ENCODE assay signal across 13 cellular contexts in genomic region chr22:40727607-40728325, GRCh38. TPM values are rescaled to one million over a fixed set of nuclear protein-coding genes. Genes with fewer than 3 reads are reported as not detected.
DNase-seq lines count a peak whose midpoint lies in the region; ATAC-seq and TF ChIP-seq lines count a peak whose summit lies in the region.
"Had no signal": no experiment of that assay in that cellular context is flagged by ENCODE, and none has a peak within 500 bp of the region (broad histone marks: within the 10 kb centered on the region; RNA-seq: fewer than 3 reads in every experiment).

No MANE protein-coding gene starts in this region.

- no peak overlapping the region for H3K4me3 ChIP-seq in A673 (ENCODE audit: low read depth, low read length, poor library complexity, severe bottlenecking)
- no peak overlapping the region for H3K4me3 ChIP-seq in mesenchymal stem cell (ENCODE audit: insufficient read depth in 1 of 2, low read depth in 1 of 2, low read length in 2 of 2)
- H3K4me3 ChIP-seq: left ventricle myocardium inferior, SJSA1 had no signal

- no peak overlapping the region for H2AFZ ChIP-seq in mesenchymal stem cell (ENCODE audit: low read depth, low read length)

- no peak overlapping the region for H2BK5ac ChIP-seq in mesenchymal stem cell (ENCODE audit: low read depth, low read length, poor library complexity, severe bottlenecking)

- H3K36me3 Mint-ChIP-seq in activated CD8-positive, alpha-beta T cell treated with anti-CD3 and anti-CD28 coated beads for 36 hours (ENCODE audit: low read depth), result peaks cover 4% of the 10 kb centered on the region

- 63% methylated on average over 6 of the region's 7 CpGs for WGBS in mesenchymal stem cell

- H3K27ac Mint-ChIP-seq in activated CD8-positive, alpha-beta T cell treated with anti-CD3 and anti-CD28 coated beads for 36 hours, result peak overlapping the region; percentile 87

- no peaks in the 10 kb centered on the region for H3K27me3 ChIP-seq in A673 (replicated peaks; ENCODE audit: insufficient read depth, low read depth, low read length, poor library complexity)
- no peaks in the 10 kb centered on the region for H3K27me3 ChIP-seq in mesenchymal stem cell (ENCODE audit: control insufficient read depth in 1 of 2, insufficient read depth in 1 of 2, low read length in 2 of 2)
- H3K27me3 ChIP-seq: SJSA1 had no signal

- ATAC-seq in activated CD8-positive, alpha-beta T cell treated with anti-CD3 and anti-CD28 coated beads for 36 hours, result peak; percentile 13
- no peak for ATAC-seq in HG02642 (IDR thresholded peaks at IDR 0.05; ENCODE audit: poor library complexity, unreplicated experiment)

- no peak overlapping the region for H2BK15ac ChIP-seq in mesenchymal stem cell (ENCODE audit: low read depth, poor library complexity, severe bottlenecking)

- no peak overlapping the region for H3K14ac ChIP-seq in mesenchymal stem cell (ENCODE audit: low read length in 2 of 2)

- peaks cover 45% of the 10 kb centered on the region for H3K4me1 Mint-ChIP-seq in activated CD8-positive, alpha-beta T cell treated with anti-CD3 and anti-CD28 coated beads for 36 hours (ENCODE audit: low read depth)

- no peaks in the 10 kb centered on the region for H3K36me3 ChIP-seq in A673 (ENCODE audit: insufficient read depth, low read length, poor library complexity, severe bottlenecking)
- no peaks in the 10 kb centered on the region for H3K36me3 ChIP-seq in mesenchymal stem cell (ENCODE audit: control insufficient read depth in 1 of 2, insufficient read depth in 2 of 2, low read depth in 1 of 2, low read length in 2 of 2)
- H3K36me3 ChIP-seq: left ventricle myocardium inferior, SJSA1 had no signal

- no peak for TF ChIP-seq CTCF in A673 (conservative IDR thresholded peaks at IDR 0.05; ENCODE audit: low read depth, low read length)
- TF ChIP-seq CTCF in activated CD8-positive, alpha-beta T cell treated with anti-CD3 and anti-CD28 coated beads for 36 hours (IDR thresholded peaks at IDR 0.05), result no peak

- H3K9me3 ChIP-seq in A673 (ENCODE audit: low read depth, low read length, poor library complexity, severe bottlenecking) (no peaks in the 10 kb centered on the region), mesenchymal stem cell (ENCODE audit: control insufficient read depth, low read length) (no peaks in the 10 kb centered on the region)
- H3K9me3 ChIP-seq: left ventricle myocardium inferior, SJSA1 had no signal

- BruUV-seq in A673 (replicated peaks; lab: Mats Ljungman, UMichigan), result no TSS peak

- H3K79me1 ChIP-seq in mesenchymal stem cell (replicated peaks; ENCODE audit: low read length, poor library complexity, severe bottlenecking), result no peaks in the 10 kb centered on the region

- no peak overlapping the region for H3K9ac ChIP-seq in mesenchymal stem cell (ENCODE audit: low read length)

- no peak overlapping the region for H4K8ac ChIP-seq in mesenchymal stem cell (ENCODE audit: low read length)

- no peak overlapping the region for H3K4me2 ChIP-seq in mesenchymal stem cell (ENCODE audit: low read length, poor library complexity, severe bottlenecking)

- peak overlapping the region; percentile 25 for H3K27ac ChIP-seq in A673 (ENCODE audit: low read depth, low read length, poor library complexity, severe bottlenecking)
- no peak overlapping the region for H3K27ac ChIP-seq in mesenchymal stem cell (ENCODE audit: low read length, poor library complexity, severe bottlenecking)
- H3K27ac ChIP-seq: left ventricle myocardium inferior, SJSA1 had no signal

- no peak overlapping the region for H3K23ac ChIP-seq in mesenchymal stem cell (ENCODE audit: low read length in 2 of 2)

- H2BK12ac ChIP-seq in mesenchymal stem cell (ENCODE audit: low read length in 2 of 2), result peak overlapping the region in 1 of 2 experiments; percentile 46

- peak; percentile 58 for DNase-seq in A673 (ENCODE audit: low spot score)
- peak; percentile 23 for DNase-seq in ELF-1 (ENCODE audit: low read depth, low spot score)
- no peak for DNase-seq in activated CD8-positive, alpha-beta T cell treated with anti-CD3 and anti-CD28 coated beads for 36 hours
- peak; percentile 42 for DNase-seq in mesenchymal stem cell
- no peak for DNase-seq in stimulated activated CD4-positive, alpha-beta T cell treated with anti-CD3 and anti-CD28 coated beads, Interleukin-4, amount 100 ng/mL, for 4 hours
- no peak for DNase-seq in activated CD8-positive, alpha-beta memory T cell treated with anti-CD3 and anti-CD28 coated beads, Interleukin-2, amount 50 U/mL, for 48 hours
- DNase-seq in SW 1271 (lab: John Stamatoyannopoulos, UW), result no peak
- DNase-seq: anterior cingulate cortex, left ventricle myocardium inferior, NCI-H774, occipital lobe had no signal

- H3K4me3 Mint-ChIP-seq in activated CD8-positive, alpha-beta T cell treated with anti-CD3 and anti-CD28 coated beads for 36 hours, result peak overlapping the region; percentile 65

- no peak overlapping the region for H3K4ac ChIP-seq in mesenchymal stem cell (ENCODE audit: low read depth in 1 of 2, low read length in 2 of 2)

- no peak overlapping the region for H3K18ac ChIP-seq in mesenchymal stem cell (ENCODE audit: low read depth in 1 of 2, low read length in 2 of 2)

- peaks cover 5% of the 10 kb centered on the region for H3K9me3 Mint-ChIP-seq in activated CD8-positive, alpha-beta T cell treated with anti-CD3 and anti-CD28 coated beads for 36 hours

- H3K4me1 ChIP-seq in A673 (ENCODE audit: insufficient read depth, low read length, poor library complexity, severe bottlenecking), result peaks cover 30% of the 10 kb centered on the region
- H3K4me1 ChIP-seq in mesenchymal stem cell (ENCODE audit: control insufficient read depth, insufficient read depth, low read depth, low read length), result peaks cover 6% of the 10 kb centered on the region

- no peak overlapping the region for H2BK120ac ChIP-seq in mesenchymal stem cell (ENCODE audit: low read depth, low read length)

- H3K27me3 Mint-ChIP-seq in activated CD8-positive, alpha-beta T cell treated with anti-CD3 and anti-CD28 coated beads for 36 hours, result no peaks in the 10 kb centered on the region

- POLR2A ChIA-PET in A673 (lab: Charles Lee; ENCODE audit: low non-redundant PET), result no interaction called here
- POLR2A ChIA-PET in activated CD8-positive, alpha-beta T cell treated with anti-CD3 and anti-CD28 coated beads for 36 hours (lab: Charles Lee), result interaction anchor here (1.0 to 1.7 kb wide), 6 partner anchors 16 to 292 kb away, joined by 3 to 5 read pairs (median 3); no protein-coding TSS in a partner anchor

- H2AK5ac ChIP-seq in mesenchymal stem cell (ENCODE audit: low read length, severe bottlenecking), result no peak overlapping the region

- H4K91ac ChIP-seq in mesenchymal stem cell (ENCODE audit: low read length), result no peak overlapping the region

- intact Hi-C loops in A673 (cut with micrococcal nuclease; ENCODE audit: unreplicated experiment), result no loop called here
- intact Hi-C loops in activated CD8-positive, alpha-beta T cell treated with anti-CD3 and anti-CD28 coated beads for 36 hours (cut with micrococcal nuclease), result no loop called here

- CTCF ChIA-PET in A673 (lab: Charles Lee), result no interaction called here
- CTCF ChIA-PET in activated CD8-positive, alpha-beta T cell treated with anti-CD3 and anti-CD28 coated beads for 36 hours (lab: Charles Lee), result interaction anchor here (1.9 kb wide), 1 partner anchor 45 kb away, joined by 6 read pairs; no protein-coding TSS in a partner anchor

RNA-seq across cellular contexts. Expression of gene MCHR1, which starts 48.5 kb away (rescaled TPM):
- not detected in 2 replicates for total RNA-seq in A673 (2021)
- total RNA-seq in activated CD8-positive, alpha-beta T cell treated with anti-CD3 and anti-CD28 coated beads for 36 hours, result not detected
- polyA plus RNA-seq in mesenchymal stem cell (2013, experiment 1 of 2), result 0.76 TPM
- polyA plus RNA-seq in mesenchymal stem cell (2013, experiment 2 of 2), result 0.48 TPM
- total RNA-seq: SJSA1 had no signal

Comparison
In these comparisons a context has a peak if more than half of its experiments do, and no peak if none do; other contexts are left out.
1. DNase-seq: peak in A673 (single experiment), ELF-1 (single experiment) and mesenchymal stem cell (single experiment); none in activated CD8-positive, alpha-beta T cell treated with anti-CD3 and anti-CD28 coated beads for 36 hours (single experiment), stimulated activated CD4-positive, alpha-beta T cell treated with anti-CD3 and anti-CD28 coated beads, Interleukin-4, amount 100 ng/mL, for 4 hours (0 of 2), activated CD8-positive, alpha-beta memory T cell treated with anti-CD3 and anti-CD28 coated beads, Interleukin-2, amount 50 U/mL, for 48 hours (single experiment) and SW 1271 (0 of 2).